34 cellular contexts compared by ENCODE assay signal in genomic region chr14:104213301-104214034, GRCh38.
"Had no signal": no experiment of that assay in that cellular context is flagged by ENCODE, and none has a peak within 500 bp of the region (broad histone marks: within the 10 kb centered on the region; RNA-seq: fewer than 3 reads in every experiment).

No MANE protein-coding gene starts in this region.

- H3K36me3 ChIP-seq: ascending aorta, MG63, Peyer's patch, SJCRH30, WERI-Rb-1 had no signal

- H3K27me3 ChIP-seq: ascending aorta, MG63, Peyer's patch, SJCRH30 had no signal

- H3K27ac ChIP-seq: ascending aorta, Peyer's patch, RWPE1, SJCRH30, SK-N-MC, WERI-Rb-1 had no signal

- DNase-seq: activated CD4-positive, alpha-beta memory T cell treated with anti-CD3 and anti-CD28 coated beads, Interleukin-2, amount 10 ng/mL, durations not matched to agents 7 days and 5 days; activated CD4-positive, alpha-beta T cell treated with anti-CD3 and anti-CD28 coated beads for 1 hour; activated CD4-positive, alpha-beta T cell treated with anti-CD3 and anti-CD28 coated beads for 48 hours; activated CD4-positive, CD25-positive, alpha-beta regulatory T cell; activated CD8-positive, alpha-beta memory T cell treated with anti-CD3 and anti-CD28 coated beads for 24 hours; activated CD8-positive, alpha-beta memory T cell treated with anti-CD3 and anti-CD28 coated beads, Interleukin-2, amount 10 ng/mL, durations not matched to agents 7 days and 5 days; activated effector memory CD4-positive, alpha-beta T cell treated with anti-CD3 and anti-CD28 coated beads, Interleukin-2, amount 50 U/mL, for 16 hours; activated naive CD4-positive, alpha-beta T cell; activated naive CD4-positive, alpha-beta T cell treated with anti-CD3 and anti-CD28 coated beads, Interleukin-2, amount 50 U/mL, for 16 hours; activated naive CD8-positive, alpha-beta T cell treated with anti-CD3 and anti-CD28 coated beads for 36 hours; activated T-cell treated with anti-CD3 and anti-CD28 coated beads, Interleukin-2, amount 50 U/mL, for 1 hour; activated T-cell treated with anti-CD3 and anti-CD28 coated beads, Interleukin-2, amount 50 U/mL, for 72 hours; amniotic stem cell; Kasumi-1; KG1; MG63; NCI-H1048; NCI-H1105 treated with DMSO at 0.1 percent for 48 hours; NCI-H1436; NCI-H1694; NCI-H1930; NCI-H2081 treated with DMSO at 0.1 percent for 48 hours; NCI-H345; NCI-H524 treated with DMSO at 0.1 percent for 48 hours; PC-3; Peyer's patch; SHP77; SJCRH30; T1000; WERI-Rb-1 had no signal

- ATAC-seq: activated CD8-positive, alpha-beta memory T cell treated with anti-CD3 and anti-CD28 coated beads, Interleukin-2, amount 10 ng/mL, durations not matched to agents 7 days and 5 days; activated T-cell treated with anti-CD3 and anti-CD28 coated beads, Interleukin-2, amount 50 U/mL, for 72 hours; activated T-helper 17 cell treated with anti-CD3 and anti-CD28 coated beads, Interleukin-2, amount 50 U/mL, for 72 hours; PC-3 had no signal

- H3K4me3 ChIP-seq: ascending aorta, MG63, Peyer's patch, SJCRH30, SK-N-MC had no signal

- H3K9me3 ChIP-seq: ascending aorta, MG63, Peyer's patch, SJCRH30 had no signal

- H3K4me1 ChIP-seq: ascending aorta, Peyer's patch had no signal
